Comparison of ENCODE assay signal across 15 cellular contexts in the genomic region with DNA sequence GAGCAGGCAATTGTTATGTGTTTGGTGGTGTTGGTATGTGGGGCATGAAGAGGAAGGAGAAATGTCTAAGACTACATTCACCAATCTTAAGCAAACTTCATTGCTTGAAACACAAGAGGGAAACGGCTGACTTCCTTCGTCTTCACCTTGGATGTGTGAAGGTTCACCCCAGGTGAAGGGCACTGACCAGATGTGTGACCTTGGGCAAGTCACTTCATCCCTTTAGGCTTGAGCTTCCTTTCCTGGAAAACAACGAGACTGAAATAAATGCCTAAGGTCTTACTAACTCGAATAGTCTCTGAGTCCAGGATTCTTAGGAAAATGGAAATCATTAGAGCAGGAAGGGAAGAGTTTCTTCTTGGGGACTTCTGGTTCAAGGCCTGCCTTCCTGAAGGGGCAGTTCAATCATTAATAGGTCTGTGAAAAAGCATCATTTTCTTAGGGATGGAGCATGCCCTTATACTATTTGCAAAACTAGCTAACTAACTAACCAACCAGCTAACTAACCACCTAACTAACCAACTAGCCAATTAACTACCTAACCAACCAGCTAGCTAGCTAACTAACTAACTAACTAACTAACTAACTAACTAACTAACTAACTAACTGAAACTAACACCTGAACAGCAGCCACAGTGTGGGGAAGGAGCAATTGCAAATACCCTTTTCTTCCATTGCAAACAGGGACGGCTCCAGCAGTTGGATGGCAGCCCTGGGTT. TPM values are rescaled to one million over a fixed set of nuclear protein-coding genes. Genes with fewer than 3 reads are reported as not detected.
DNase-seq lines count a peak whose midpoint lies in the region; ATAC-seq and TF ChIP-seq lines count a peak whose summit lies in the region.
"Had no signal": no experiment of that assay in that cellular context is flagged by ENCODE, and none has a peak within 500 bp of the region (broad histone marks: within the 10 kb centered on the region; RNA-seq: fewer than 3 reads in every experiment).

No MANE protein-coding gene starts in this region.

- H3K27me3 ChIP-seq in CD8-positive, alpha-beta T cell (ENCODE audit: insufficient read depth, low read length) = no peaks in the 10 kb centered on the region
- H3K27me3 ChIP-seq in mammary epithelial cell (ENCODE audit: insufficient read depth, low read length) (no peaks in the 10 kb centered on the region), neutrophil (no peaks in the 10 kb centered on the region)
- H3K27me3 ChIP-seq: SJSA1 had no signal

- no peak for ATAC-seq in CD8-positive, alpha-beta T cell
- ATAC-seq in HG03354 (IDR thresholded peaks at IDR 0.05; ENCODE audit: poor library complexity, severe bottlenecking, unreplicated experiment) = peak; percentile 8
- ATAC-seq in GM18517 (IDR thresholded peaks at IDR 0.05; ENCODE audit: unreplicated experiment) = no peak

- DNase-seq in CD8-positive, alpha-beta T cell = no peak
- no peak for DNase-seq in mammary epithelial cell
- DNase-seq in activated effector memory CD4-positive, alpha-beta T cell treated with anti-CD3 and anti-CD28 coated beads, Interleukin-2, amount 50 U/mL, for 16 hours = no peak
- DNase-seq in nephron progenitor cell = no peak
- DNase-seq in NCI-H1048 (lab: John Stamatoyannopoulos, UW) = no peak
- DNase-seq: NCI-H146, NCI-H748 treated with DMSO at 0.1 percent for 48 hours, retina had no signal

- intact Hi-C loops in CD8-positive, alpha-beta T cell (cut with DNase I, micrococcal nuclease) = loop anchor here in 1 of 2 experiments (1.0 to 5.0 kb wide), 4 partner anchors 14 to 165 kb away; partner anchors contain the start of gene HEBP1
- intact Hi-C loops in mammary epithelial cell (cut with micrococcal nuclease) = loop anchor here (1.0 to 2.0 kb wide), 3 partner anchors 31 to 67 kb away; partner anchors contain the start of gene EMP1

- BruUV-seq in mammary epithelial cell (replicated peaks; lab: Mats Ljungman, UMichigan) = TSS peak; percentile 33

- POLR2A ChIA-PET in CD8-positive, alpha-beta T cell (lab: Charles Lee) = interaction anchor here (1.2 kb wide), 1 partner anchor 15 kb away, joined by 3 read pairs; no protein-coding TSS in a partner anchor

- H3K4me3 Mint-ChIP-seq in CD8-positive, alpha-beta T cell = no peak overlapping the region
- H3K4me3 Mint-ChIP-seq in nephron progenitor cell = no peak overlapping the region
- H3K4me3 Mint-ChIP-seq: activated T-helper 1 cell treated with anti-CD3 and anti-CD28 coated beads, Interleukin-12 subunit alpha, Interleukin-12 subunit beta, Interleukin-2, Interleukin-4 antibody, amounts not matched to agents 30 ng/mL and 10 ng/mL and 1 ng/mL, durations not matched to agents 14 hours and 24 hours and 36 hours; WTC11 had no signal

- no peaks in the 10 kb centered on the region for H3K79me2 ChIP-seq in mammary epithelial cell (ENCODE audit: insufficient read depth, low read length)

- no peaks in the 10 kb centered on the region for H3K9me3 Mint-ChIP-seq in CD8-positive, alpha-beta T cell
- peaks cover 12% of the 10 kb centered on the region for H3K9me3 Mint-ChIP-seq in nephron progenitor cell

- peaks cover 16% of the 10 kb centered on the region for H3K4me1 ChIP-seq in CD8-positive, alpha-beta T cell (ENCODE audit: insufficient read depth, low read length)
- peaks cover 47% of the 10 kb centered on the region for H3K4me1 ChIP-seq in mammary epithelial cell (ENCODE audit: insufficient read depth, low read length)
- H3K4me1 ChIP-seq in neutrophil (ENCODE audit: control insufficient read depth in 1 of 2, insufficient read depth in 1 of 2, low read depth in 1 of 2, low read length in 1 of 2) = peaks cover 12 to 17% of the 10 kb centered on the region in 2 experiments
- H3K4me1 ChIP-seq: HAP-1 had no signal

- no peaks in the 10 kb centered on the region for H3K36me3 ChIP-seq in CD8-positive, alpha-beta T cell (ENCODE audit: insufficient read depth, low read length)
- H3K36me3 ChIP-seq in mammary epithelial cell (ENCODE audit: insufficient read depth, low read length) = no peaks in the 10 kb centered on the region
- H3K36me3 ChIP-seq in neutrophil = no peaks in the 10 kb centered on the region
- H3K36me3 ChIP-seq: HAP-1, SJSA1 had no signal

- no peaks in the 10 kb centered on the region for H3K9me3 ChIP-seq in CD8-positive, alpha-beta T cell (ENCODE audit: low read length)
- H3K9me3 ChIP-seq in mammary epithelial cell (replicated peaks; ENCODE audit: insufficient read depth, low read length) (no peaks in the 10 kb centered on the region), neutrophil (no peaks in the 10 kb centered on the region)
- H3K9me3 ChIP-seq: HAP-1, SJSA1 had no signal

- H3K27ac Mint-ChIP-seq in CD8-positive, alpha-beta T cell = peak overlapping the region; percentile 49
- H3K27ac Mint-ChIP-seq in nephron progenitor cell = no peak overlapping the region
- H3K27ac Mint-ChIP-seq: activated T-helper 1 cell treated with anti-CD3 and anti-CD28 coated beads, Interleukin-12 subunit alpha, Interleukin-12 subunit beta, Interleukin-2, Interleukin-4 antibody, amounts not matched to agents 30 ng/mL and 10 ng/mL and 1 ng/mL, durations not matched to agents 14 hours and 24 hours and 36 hours; WTC11 had no signal

- peak overlapping the region; percentile 68 for H3K9ac ChIP-seq in mammary epithelial cell (ENCODE audit: insufficient read depth, low read length)

- H3K27me3 Mint-ChIP-seq in CD8-positive, alpha-beta T cell (ENCODE audit: low read depth) = peaks cover 1% of the 10 kb centered on the region
- H3K27me3 Mint-ChIP-seq in nephron progenitor cell (ENCODE audit: low read depth, poor library complexity) = peaks cover 5% of the 10 kb centered on the region

- dilution Hi-C loops in mammary epithelial cell (cut with HindIII; ENCODE audit: low sequenced_read_pairs) = no loop called here

- TF ChIP-seq CTCF in CD8-positive, alpha-beta T cell (IDR thresholded peaks at IDR 0.05) = no peak
- TF ChIP-seq CTCF in mammary epithelial cell (conservative IDR thresholded peaks at IDR 0.05 in 1 of 2, IDR thresholded peaks at IDR 0.05 in 1 of 2; ENCODE audit: extremely low read depth in 1 of 2, insufficient read depth in 1 of 2, low read depth in 1 of 2, low read length in 2 of 2) (no peak), neutrophil (IDR thresholded peaks at IDR 0.05) (no peak), nephron progenitor cell (IDR thresholded peaks at IDR 0.05) (no peak)

- H3K36me3 Mint-ChIP-seq in CD8-positive, alpha-beta T cell = no peaks in the 10 kb centered on the region
- no peaks in the 10 kb centered on the region for H3K36me3 Mint-ChIP-seq in nephron progenitor cell (ENCODE audit: low read depth)
- H3K36me3 Mint-ChIP-seq: WTC11 had no signal

- peak overlapping the region; percentile 2 for H3K4me3 ChIP-seq in CD8-positive, alpha-beta T cell (ENCODE audit: low read depth, low read length)
- H3K4me3 ChIP-seq in mammary epithelial cell (replicated peaks in 1 of 3; ENCODE audit: insufficient read depth in 1 of 3, low read depth in 2 of 3, low read length in 3 of 3) = no peak overlapping the region
- H3K4me3 ChIP-seq in neutrophil (ENCODE audit: low read depth in 1 of 2, low read length in 1 of 2) = peak overlapping the region in 1 of 2 experiments; percentile 3
- H3K4me3 ChIP-seq: HAP-1, SJSA1 had no signal

- peaks cover 20% of the 10 kb centered on the region for H3K4me1 Mint-ChIP-seq in CD8-positive, alpha-beta T cell (ENCODE audit: low read depth)
- H3K4me1 Mint-ChIP-seq in nephron progenitor cell = peaks cover 13% of the 10 kb centered on the region
- H3K4me1 Mint-ChIP-seq: WTC11 had no signal

- no peaks in the 10 kb centered on the region for H4K20me1 ChIP-seq in mammary epithelial cell (ENCODE audit: insufficient read depth, low read length)

- no peak overlapping the region for H3K27ac ChIP-seq in CD8-positive, alpha-beta T cell (ENCODE audit: low read depth, low read length)
- H3K27ac ChIP-seq in mammary epithelial cell (ENCODE audit: insufficient read depth, low read depth, low read length) = peak overlapping the region; percentile 96
- H3K27ac ChIP-seq in neutrophil = peak overlapping the region; percentile 47
- H3K27ac ChIP-seq: SJSA1 had no signal

- CTCF ChIA-PET in CD8-positive, alpha-beta T cell (lab: Charles Lee) = interaction anchor here (1.2 kb wide), 1 partner anchor 47 kb away, joined by 4 read pairs; no protein-coding TSS in a partner anchor
- CTCF ChIA-PET in mammary epithelial cell (lab: Charles Lee; ENCODE audit: low non-redundant PET) = no interaction called here

- in situ Hi-C loops in mammary epithelial cell (cut with MboI; ENCODE audit: low sequenced_read_pairs in 2 of 2) = no loop called here

- H3K4me2 ChIP-seq in mammary epithelial cell (ENCODE audit: insufficient read depth, low read depth, low read length) = peak overlapping the region; percentile 19

- WGBS in mammary epithelial cell (ENCODE audit: low coverage, missing lambda C conversion rate) = 63% methylated on average over 5 of the region's 5 CpGs

- no peak overlapping the region for H2AFZ ChIP-seq in mammary epithelial cell (ENCODE audit: low read depth, low read length)

RNA-seq across cellular contexts. Expression of gene EMP1, which starts 31.5 kb away (rescaled TPM):
- total RNA-seq in CD8-positive, alpha-beta T cell = 1 to 10 TPM; 4.4 to 5.0 TPM
- total RNA-seq in mammary epithelial cell = 100 to 1,000 TPM in 1 of 2 donors, 10 to 100 TPM in 1; 33.7 to 204 TPM
- 309 TPM for polyA plus RNA-seq in mammary epithelial cell
- polyA minus RNA-seq in mammary epithelial cell = 450 TPM

Comparison
In these comparisons a context has a peak if more than half of its experiments do, and no peak if none do; other contexts are left out.
1. RNA of gene EMP1, which starts 31.5 kb away (total RNA-seq): 33.7 to 204 TPM in mammary epithelial cell; 4.4 to 5.0 TPM in CD8-positive, alpha-beta T cell; every median in the first group is over 4 times any median in the second.